In genomic region chr20:56454754-56455153, GRCh38 we compare ENCODE assay signal across 11 cellular contexts. TPM values are rescaled to one million over a fixed set of nuclear protein-coding genes. Genes with fewer than 3 reads are reported as not detected.
DNase-seq lines count a peak whose midpoint lies in the region; ATAC-seq and TF ChIP-seq lines count a peak whose summit lies in the region.
"Had no signal": no experiment of that assay in that cellular context is flagged by ENCODE, and none has a peak within 500 bp of the region (broad histone marks: within the 10 kb centered on the region; RNA-seq: fewer than 3 reads in every experiment).

No MANE protein-coding gene starts in this region.

- H3K27me3 ChIP-seq in hepatocyte (no peaks in the 10 kb centered on the region), ascending aorta (no peaks in the 10 kb centered on the region)

- H3K36me3 ChIP-seq in hepatocyte (replicated peaks; ENCODE audit: insufficient read depth, low read depth): no peaks in the 10 kb centered on the region
- no peaks in the 10 kb centered on the region for H3K36me3 ChIP-seq in ascending aorta

- H3K4me1 Mint-ChIP-seq in activated naive CD4-positive, alpha-beta T cell treated with anti-CD3 and anti-CD28 coated beads for 36 hours (ENCODE audit: low read depth): peaks cover 21% of the 10 kb centered on the region
- H3K4me1 Mint-ChIP-seq in activated naive CD4-positive, alpha-beta T cell treated with anti-CD3 and anti-CD28 coated beads, Interleukin-2, amount 10 ng/mL, durations not matched to agents 7 days and 5 days: peaks cover 16% of the 10 kb centered on the region
- peaks cover 9 to 14% of the 10 kb centered on the region in 2 donors for H3K4me1 Mint-ChIP-seq in stimulated activated naive B cell treated with anti-CD40 and anti-IgM and Interleukin-4, amounts not matched to agents 10 μg/mL and 1 μg/mL and 100 μg/mL, for 72 hours

- no peak overlapping the region for H2AFZ ChIP-seq in hepatocyte

- no peak overlapping the region for H3K4me2 ChIP-seq in hepatocyte

- H3K4me3 Mint-ChIP-seq in activated naive CD4-positive, alpha-beta T cell treated with anti-CD3 and anti-CD28 coated beads for 36 hours: no peak overlapping the region
- no peak overlapping the region for H3K4me3 Mint-ChIP-seq in activated naive CD4-positive, alpha-beta T cell treated with anti-CD3 and anti-CD28 coated beads, Interleukin-2, amount 10 ng/mL, durations not matched to agents 7 days and 5 days
- H3K4me3 Mint-ChIP-seq in stimulated activated naive B cell treated with anti-CD40 and anti-IgM and Interleukin-4, amounts not matched to agents 10 μg/mL and 1 μg/mL and 100 μg/mL, for 72 hours: no peak overlapping the region

- peaks cover 11% of the 10 kb centered on the region for H3K36me3 Mint-ChIP-seq in activated naive CD4-positive, alpha-beta T cell treated with anti-CD3 and anti-CD28 coated beads for 36 hours (ENCODE audit: low read depth)
- peaks cover 15% of the 10 kb centered on the region for H3K36me3 Mint-ChIP-seq in activated naive CD4-positive, alpha-beta T cell treated with anti-CD3 and anti-CD28 coated beads, Interleukin-2, amount 10 ng/mL, durations not matched to agents 7 days and 5 days
- H3K36me3 Mint-ChIP-seq in stimulated activated naive B cell treated with anti-CD40 and anti-IgM and Interleukin-4, amounts not matched to agents 10 μg/mL and 1 μg/mL and 100 μg/mL, for 72 hours: no peaks in the 10 kb centered on the region

- H3K4me3 ChIP-seq in hepatocyte: no peak overlapping the region
- H3K4me3 ChIP-seq in ascending aorta: no peak overlapping the region

- no peaks in the 10 kb centered on the region for H3K9me2 ChIP-seq in hepatocyte (replicated peaks; ENCODE audit: insufficient read depth)

- CTCF ChIA-PET in activated naive CD4-positive, alpha-beta T cell treated with anti-CD3 and anti-CD28 coated beads for 36 hours (lab: Charles Lee): interaction anchor here (1.0 kb wide), 1 partner anchor 24 kb away, joined by 3 read pairs; no protein-coding TSS in a partner anchor
- CTCF ChIA-PET in activated naive CD4-positive, alpha-beta T cell treated with anti-CD3 and anti-CD28 coated beads, Interleukin-2, amount 10 ng/mL, durations not matched to agents 7 days and 5 days (lab: Charles Lee): interaction anchor here (0.7 kb wide), 1 partner anchor 56 kb away, joined by 3 read pairs; no protein-coding TSS in a partner anchor

- no peaks in the 10 kb centered on the region for H3K4me1 ChIP-seq in hepatocyte (ENCODE audit: insufficient read depth)
- H3K4me1 ChIP-seq in ascending aorta: no peaks in the 10 kb centered on the region

- WGBS in hepatocyte (ENCODE audit: low lambda C conversion rate, missing lambda C conversion rate): 83% methylated on average over 7 of the region's 7 CpGs

- DNase-seq in activated naive CD4-positive, alpha-beta T cell treated with anti-CD3 and anti-CD28 coated beads for 36 hours: peak; percentile 26
- no peak for DNase-seq in activated naive CD4-positive, alpha-beta T cell treated with anti-CD3 and anti-CD28 coated beads, Interleukin-2, amount 10 ng/mL, durations not matched to agents 7 days and 5 days
- DNase-seq in stimulated activated naive B cell treated with anti-CD40 and anti-IgM and Interleukin-4, amounts not matched to agents 10 μg/mL and 1 μg/mL and 100 μg/mL, for 72 hours: peak; percentile 10
- no peak for DNase-seq in hepatocyte (ENCODE audit: low spot score)
- DNase-seq in ascending aorta (ENCODE audit: low spot score in 2 of 2): no peak
- no peak for DNase-seq in SKM-1 treated with dmso at 0.1 percent for 144 hours (lab: John Stamatoyannopoulos, UW; ENCODE audit: unreplicated experiment)
- DNase-seq: NCI-H446 treated with DMSO at 0.1 percent for 48 hours had no signal

- H3K27me3 Mint-ChIP-seq in activated naive CD4-positive, alpha-beta T cell treated with anti-CD3 and anti-CD28 coated beads for 36 hours (ENCODE audit: low read depth): no peaks in the 10 kb centered on the region
- H3K27me3 Mint-ChIP-seq in activated naive CD4-positive, alpha-beta T cell treated with anti-CD3 and anti-CD28 coated beads, Interleukin-2, amount 10 ng/mL, durations not matched to agents 7 days and 5 days: no peaks in the 10 kb centered on the region
- no peaks in the 10 kb centered on the region for H3K27me3 Mint-ChIP-seq in stimulated activated naive B cell treated with anti-CD40 and anti-IgM and Interleukin-4, amounts not matched to agents 10 μg/mL and 1 μg/mL and 100 μg/mL, for 72 hours

- no peaks in the 10 kb centered on the region for H3K9me3 Mint-ChIP-seq in activated naive CD4-positive, alpha-beta T cell treated with anti-CD3 and anti-CD28 coated beads for 36 hours
- H3K9me3 Mint-ChIP-seq in activated naive CD4-positive, alpha-beta T cell treated with anti-CD3 and anti-CD28 coated beads, Interleukin-2, amount 10 ng/mL, durations not matched to agents 7 days and 5 days: no peaks in the 10 kb centered on the region
- H3K9me3 Mint-ChIP-seq in stimulated activated naive B cell treated with anti-CD40 and anti-IgM and Interleukin-4, amounts not matched to agents 10 μg/mL and 1 μg/mL and 100 μg/mL, for 72 hours: no peaks in the 10 kb centered on the region

- H3K27ac ChIP-seq in hepatocyte (no peak overlapping the region), ascending aorta (no peak overlapping the region)

- no peaks in the 10 kb centered on the region for H4K20me1 ChIP-seq in hepatocyte (ENCODE audit: insufficient read depth, poor library complexity, severe bottlenecking)

- no peaks in the 10 kb centered on the region for H3K9me3 ChIP-seq in hepatocyte (ENCODE audit: low read depth)
- H3K9me3 ChIP-seq in ascending aorta: no peaks in the 10 kb centered on the region

- H3K27ac Mint-ChIP-seq in activated naive CD4-positive, alpha-beta T cell treated with anti-CD3 and anti-CD28 coated beads for 36 hours: peak overlapping the region; percentile 68
- H3K27ac Mint-ChIP-seq in activated naive CD4-positive, alpha-beta T cell treated with anti-CD3 and anti-CD28 coated beads, Interleukin-2, amount 10 ng/mL, durations not matched to agents 7 days and 5 days: no peak overlapping the region
- H3K27ac Mint-ChIP-seq in stimulated activated naive B cell treated with anti-CD40 and anti-IgM and Interleukin-4, amounts not matched to agents 10 μg/mL and 1 μg/mL and 100 μg/mL, for 72 hours: no peak overlapping the region

- no peaks in the 10 kb centered on the region for H3K79me2 ChIP-seq in hepatocyte

- ATAC-seq in GM21619 (IDR thresholded peaks at IDR 0.05; ENCODE audit: unreplicated experiment) (peak; percentile 88), HG03439 (IDR thresholded peaks at IDR 0.05; ENCODE audit: unreplicated experiment) (peak; percentile 70)
- ATAC-seq in stimulated activated naive B cell treated with anti-CD40 and anti-IgM and Interleukin-4, amounts not matched to agents 10 μg/mL and 1 μg/mL and 100 μg/mL, for 72 hours (replicated peaks): peak; percentile 63 to 93

- TF ChIP-seq CTCF in hepatocyte (IDR thresholded peaks at IDR 0.05; ENCODE audit: poor library complexity): no peak
- TF ChIP-seq CTCF in ascending aorta (IDR thresholded peaks at IDR 0.05): no peak

- intact Hi-C loops in activated naive CD4-positive, alpha-beta T cell treated with anti-CD3 and anti-CD28 coated beads for 36 hours (cut with micrococcal nuclease): loop anchor here (1.0 kb wide), 2 partner anchors 14 kb away; partner anchors contain the start of gene RTF2
- intact Hi-C loops in ascending aorta (cut with DNase I): no loop called here

RNA-seq across cellular contexts. Expression of gene RTF2, which starts 13.7 kb away (rescaled TPM):
- total RNA-seq in activated naive CD4-positive, alpha-beta T cell treated with anti-CD3 and anti-CD28 coated beads for 36 hours: 10 to 100 TPM; 76.8 to 82.9 TPM
- total RNA-seq in hepatocyte: 50.5 and 59.2 TPM in 2 replicates
- polyA plus RNA-seq in hepatocyte: 95.3 and 99.8 TPM in 2 replicates
- total RNA-seq in ascending aorta: 54.5 TPM

RNA-seq across cellular contexts. Expression of gene CASS4, which starts 42.7 kb away (rescaled TPM):
- 1 to 10 TPM; 5.1 to 5.2 TPM for total RNA-seq in activated naive CD4-positive, alpha-beta T cell treated with anti-CD3 and anti-CD28 coated beads for 36 hours
- total RNA-seq in hepatocyte (0.13 TPM in 1 of 2 replicates, not detected in the other), ascending aorta (11.2 TPM)
- polyA plus RNA-seq in hepatocyte: 0.50 TPM in 1 of 2 replicates, not detected in the other
- total RNA-seq: endothelial cell of umbilical vein, osteocyte had no signal
- polyA plus RNA-seq: endothelial cell of umbilical vein had no signal

Comparison
In these comparisons a context has a peak if more than half of its experiments do, and no peak if none do; other contexts are left out.
1. DNase-seq: peak in activated naive CD4-positive, alpha-beta T cell treated with anti-CD3 and anti-CD28 coated beads for 36 hours (single experiment) and stimulated activated naive B cell treated with anti-CD40 and anti-IgM and Interleukin-4, amounts not matched to agents 10 μg/mL and 1 μg/mL and 100 μg/mL, for 72 hours (single experiment); none in activated naive CD4-positive, alpha-beta T cell treated with anti-CD3 and anti-CD28 coated beads, Interleukin-2, amount 10 ng/mL, durations not matched to agents 7 days and 5 days (single experiment), hepatocyte (single experiment), ascending aorta (0 of 2) and SKM-1 treated with dmso at 0.1 percent for 144 hours (single experiment).
2. Peak in every context shown above with its lines, with median percentiles within 50 percentile points of each other: ATAC-seq.